10 cellular contexts compared by ENCODE assay signal in the genomic region with DNA sequence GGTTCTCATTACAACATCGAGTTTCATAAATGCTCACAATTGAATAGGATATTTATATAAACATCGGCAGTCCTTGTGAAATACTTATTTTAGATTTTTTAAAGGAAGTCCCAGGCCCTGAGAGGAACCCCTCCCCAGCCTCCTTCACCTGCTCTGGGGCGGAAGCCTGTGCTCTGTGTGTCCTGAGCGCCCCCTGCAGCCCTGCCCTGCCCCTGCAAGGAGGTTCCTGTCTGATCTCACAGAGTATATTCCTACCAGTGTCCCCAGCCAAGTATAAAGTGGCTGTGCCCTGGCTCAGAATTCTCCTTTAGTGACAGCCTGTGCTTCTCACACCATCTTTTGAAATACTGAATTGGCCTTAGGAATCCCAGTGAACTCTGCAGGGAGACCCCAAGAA.
DNase-seq lines count a peak whose midpoint lies in the region; ATAC-seq and TF ChIP-seq lines count a peak whose summit lies in the region.
"Had no signal": no experiment of that assay in that cellular context is flagged by ENCODE, and none has a peak within 500 bp of the region (broad histone marks: within the 10 kb centered on the region; RNA-seq: fewer than 3 reads in every experiment).

No MANE protein-coding gene starts in this region.

- peak overlapping the region; percentile 52 for H3K4me3 Mint-ChIP-seq in stimulated activated effector memory CD8-positive, alpha-beta T cell treated with anti-CD3 and anti-CD28 coated beads, Interleukin-12 subunit alpha, Interleukin-12 subunit beta, amount 100 ng/mL, for 72 hours
- H3K4me3 Mint-ChIP-seq in progenitor cell of endocrine pancreas (ENCODE audit: low read depth) = no peak overlapping the region

- no peaks in the 10 kb centered on the region for H3K27me3 ChIP-seq in effector memory CD4-positive, alpha-beta T cell (replicated peaks; ENCODE audit: control insufficient read depth, insufficient read depth, low read length, poor library complexity, severe bottlenecking)
- H3K27me3 ChIP-seq in sigmoid colon (peaks cover 0 to 16% (median 0%) of the 10 kb centered on the region in 3 donors), MG63 (no peaks in the 10 kb centered on the region)
- H3K27me3 ChIP-seq: SJCRH30 had no signal

- no peaks in the 10 kb centered on the region for H3K9me3 ChIP-seq in effector memory CD4-positive, alpha-beta T cell (ENCODE audit: control insufficient read depth, low read length)
- H3K9me3 ChIP-seq in sigmoid colon = no peaks in the 10 kb centered on the region
- no peaks in the 10 kb centered on the region for H3K9me3 ChIP-seq in MG63
- H3K9me3 ChIP-seq: SJCRH30 had no signal

- no peak for TF ChIP-seq EP300 in sigmoid colon (IDR thresholded peaks at IDR 0.05)

- H3K4me1 ChIP-seq in effector memory CD4-positive, alpha-beta T cell (ENCODE audit: control insufficient read depth, insufficient read depth, low read length, poor library complexity, severe bottlenecking) = peaks cover 21% of the 10 kb centered on the region
- no peaks in the 10 kb centered on the region for H3K4me1 ChIP-seq in sigmoid colon
- H3K4me1 ChIP-seq: SJCRH30 had no signal

- H3K4me3 ChIP-seq in effector memory CD4-positive, alpha-beta T cell (ENCODE audit: insufficient read depth, low read depth, low read length, poor library complexity, severe bottlenecking) = no peak overlapping the region
- H3K4me3 ChIP-seq in sigmoid colon (no peak overlapping the region), MG63 (no peak overlapping the region)
- H3K4me3 ChIP-seq: dorsolateral prefrontal cortex, SJCRH30 had no signal

- TF ChIP-seq POLR2A in sigmoid colon (IDR thresholded peaks at IDR 0.05) = no peak

- H3K9me3 Mint-ChIP-seq in stimulated activated effector memory CD8-positive, alpha-beta T cell treated with anti-CD3 and anti-CD28 coated beads, Interleukin-12 subunit alpha, Interleukin-12 subunit beta, amount 100 ng/mL, for 72 hours = no peaks in the 10 kb centered on the region
- peaks cover 65% of the 10 kb centered on the region for H3K9me3 Mint-ChIP-seq in progenitor cell of endocrine pancreas (ENCODE audit: low read depth)

- peak; percentile 60 to 62 for DNase-seq in activated CD4-positive, alpha-beta T cell treated with anti-CD3 and anti-CD28 coated beads, Interleukin-2, amount 50 U/mL, for 4 hours
- peak; percentile 11 to 48 (median 41) for DNase-seq in effector memory CD4-positive, alpha-beta T cell
- peak; percentile 22 to 54 for DNase-seq in stimulated activated effector memory CD8-positive, alpha-beta T cell treated with anti-CD3 and anti-CD28 coated beads, Interleukin-12 subunit alpha, Interleukin-12 subunit beta, amount 100 ng/mL, for 72 hours (ENCODE audit: low spot score in 2 of 2)
- DNase-seq in sigmoid colon (no peak), progenitor cell of endocrine pancreas (ENCODE audit: low spot score, unreplicated experiment) (no peak), MG63 (no peak)
- DNase-seq: dorsolateral prefrontal cortex had no signal

- peak overlapping the region; percentile 39 for H3K27ac ChIP-seq in effector memory CD4-positive, alpha-beta T cell (ENCODE audit: insufficient read depth, low read length, poor library complexity, severe bottlenecking)
- H3K27ac ChIP-seq in sigmoid colon = no peak overlapping the region
- H3K27ac ChIP-seq: dorsolateral prefrontal cortex, SJCRH30 had no signal

- H3K27ac Mint-ChIP-seq in stimulated activated effector memory CD8-positive, alpha-beta T cell treated with anti-CD3 and anti-CD28 coated beads, Interleukin-12 subunit alpha, Interleukin-12 subunit beta, amount 100 ng/mL, for 72 hours = peak overlapping the region; percentile 54
- H3K27ac Mint-ChIP-seq in progenitor cell of endocrine pancreas = no peak overlapping the region

- 30 to 33% methylated on average over 4 of the region's 4 CpGs for WGBS in sigmoid colon, 2 donors

- intact Hi-C loops in sigmoid colon (cut with DNase I) = no loop called here

- H3K4me1 Mint-ChIP-seq in stimulated activated effector memory CD8-positive, alpha-beta T cell treated with anti-CD3 and anti-CD28 coated beads, Interleukin-12 subunit alpha, Interleukin-12 subunit beta, amount 100 ng/mL, for 72 hours = peaks cover 35% of the 10 kb centered on the region
- H3K4me1 Mint-ChIP-seq in progenitor cell of endocrine pancreas (ENCODE audit: low read depth) = no peaks in the 10 kb centered on the region

- ATAC-seq in stimulated activated effector memory CD8-positive, alpha-beta T cell treated with anti-CD3 and anti-CD28 coated beads, Interleukin-12 subunit alpha, Interleukin-12 subunit beta, amount 100 ng/mL, for 72 hours = peak; percentile 76
- no peak for ATAC-seq in HG02678 (IDR thresholded peaks at IDR 0.05; ENCODE audit: unreplicated experiment)

- H3K36me3 ChIP-seq in effector memory CD4-positive, alpha-beta T cell (ENCODE audit: control insufficient read depth, insufficient read depth, low read length) = no peaks in the 10 kb centered on the region
- H3K36me3 ChIP-seq in sigmoid colon (no peaks in the 10 kb centered on the region), MG63 (no peaks in the 10 kb centered on the region)
- H3K36me3 ChIP-seq: SJCRH30 had no signal

- TF ChIP-seq CTCF in LNCAP (IDR thresholded peaks at IDR 0.05) (peak; percentile 45; the same call in 1 of the 2 replicates), sigmoid colon (IDR thresholded peaks at IDR 0.05) (no peak), progenitor cell of endocrine pancreas (IDR thresholded peaks at IDR 0.05; ENCODE audit: unreplicated experiment) (no peak)

- no peaks in the 10 kb centered on the region for H3K27me3 Mint-ChIP-seq in progenitor cell of endocrine pancreas

- H3K36me3 Mint-ChIP-seq in stimulated activated effector memory CD8-positive, alpha-beta T cell treated with anti-CD3 and anti-CD28 coated beads, Interleukin-12 subunit alpha, Interleukin-12 subunit beta, amount 100 ng/mL, for 72 hours = no peaks in the 10 kb centered on the region
- H3K36me3 Mint-ChIP-seq in progenitor cell of endocrine pancreas (ENCODE audit: insufficient read depth) = no peaks in the 10 kb centered on the region

Comparison
In these comparisons a context has a peak if more than half of its experiments do, and no peak if none do; other contexts are left out.
1. DNase-seq: peak in activated CD4-positive, alpha-beta T cell treated with anti-CD3 and anti-CD28 coated beads, Interleukin-2, amount 50 U/mL, for 4 hours (2 of 2), effector memory CD4-positive, alpha-beta T cell (3 of 3) and stimulated activated effector memory CD8-positive, alpha-beta T cell treated with anti-CD3 and anti-CD28 coated beads, Interleukin-12 subunit alpha, Interleukin-12 subunit beta, amount 100 ng/mL, for 72 hours (2 of 2); none in sigmoid colon (single experiment), progenitor cell of endocrine pancreas (single experiment) and MG63 (single experiment).